In the genomic region with DNA sequence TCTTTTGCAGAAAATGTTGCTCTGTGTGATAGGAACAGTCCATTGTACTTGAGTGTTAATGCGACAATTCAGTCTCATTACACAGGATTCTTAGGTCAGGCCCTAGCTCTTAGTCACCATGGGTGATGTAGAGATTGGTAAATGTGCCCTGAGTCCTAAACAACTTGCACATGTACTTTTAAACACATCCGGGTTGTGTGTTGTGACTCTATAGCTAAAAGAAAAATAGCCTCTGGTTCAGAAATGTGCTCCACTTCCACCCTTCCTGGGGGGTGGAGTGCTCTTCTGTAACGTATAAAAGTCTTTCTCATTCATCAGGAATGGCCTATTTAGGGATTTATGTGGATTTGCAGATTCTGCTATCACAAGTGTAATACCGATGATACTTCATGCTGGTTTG, we compare ENCODE assay signal across 28 cellular contexts. TPM values are rescaled to one million over a fixed set of nuclear protein-coding genes. Genes with fewer than 3 reads are reported as not detected.
DNase-seq lines count a peak whose midpoint lies in the region; ATAC-seq, FAIRE-seq and TF ChIP-seq lines count a peak whose summit lies in the region.
"Had no signal": no experiment of that assay in that cellular context is flagged by ENCODE, and none has a peak within 500 bp of the region (broad histone marks: within the 10 kb centered on the region; RNA-seq: fewer than 3 reads in every experiment).

No MANE protein-coding gene starts in this region.

- H3K79me2 ChIP-seq in SK-N-SH (ENCODE audit: insufficient read depth), result no peaks in the 10 kb centered on the region

- no peaks in the 10 kb centered on the region for H3F3A ChIP-seq in SK-N-SH (replicated peaks; ENCODE audit: insufficient read depth)

- TF ChIP-seq RAD21 in SK-N-SH (IDR thresholded peaks at IDR 0.05; ENCODE audit: low read length), result no peak

- H3K4me3 ChIP-seq in AG04450 (ENCODE audit: low read depth, low read length) (no peak overlapping the region), HFF-Myc (replicated peaks; ENCODE audit: low read depth, low read length) (no peak overlapping the region), bronchial epithelial cell (ENCODE audit: low read depth, low read length) (no peak overlapping the region), SK-N-SH (ENCODE audit: low read depth in 2 of 2, low read length in 1 of 2) (no peak overlapping the region)
- H3K4me3 ChIP-seq: adrenal gland, lung, right atrium auricular region, SJCRH30 had no signal

- peaks cover 0 to 6% of the 10 kb centered on the region in 2 experiments; a peak in 1 of 4 replicates for H3K4me1 ChIP-seq in SK-N-SH (ENCODE audit: control insufficient read depth in 1 of 2, insufficient read depth in 2 of 2, low read depth in 1 of 2, low read length in 1 of 2)
- H3K4me1 ChIP-seq: foreskin keratinocyte, SJCRH30 had no signal

- TF ChIP-seq CTCF in AG04450 (IDR thresholded peaks at IDR 0.05; ENCODE audit: low read depth, low read length) (no peak), HFF-Myc (IDR thresholded peaks at IDR 0.05; ENCODE audit: low read depth, low read length, missing control alignments) (no peak), bronchial epithelial cell (IDR thresholded peaks at IDR 0.05; ENCODE audit: insufficient read depth, low read length, severe bottlenecking) (no peak), GM13977 (IDR thresholded peaks at IDR 0.05; ENCODE audit: extremely low read depth, insufficient read depth, missing control alignments) (no peak), SK-N-SH (IDR thresholded peaks at IDR 0.05) (no peak)

- CTCF ChIA-PET in AG04450 (lab: Charles Lee), result no interaction called here
- CTCF ChIA-PET in SK-N-SH (lab: Yijun Ruan, JAX), result interaction anchor here (0.5 to 1.2 kb wide), 2 partner anchors 63 to 135 kb away, joined by 3 read pairs; no protein-coding TSS in a partner anchor

- H2AFZ ChIP-seq in SK-N-SH (ENCODE audit: low read depth), result no peak overlapping the region

- no peaks in the 10 kb centered on the region; the same call in 1 of the 2 replicates for H4K20me1 ChIP-seq in SK-N-SH (ENCODE audit: insufficient read depth)

- H3K9me2 ChIP-seq in SK-N-SH, result no peaks in the 10 kb centered on the region

- H3K9me3 ChIP-seq in AG04450 (ENCODE audit: control insufficient read depth, insufficient read depth, low read length), result no peaks in the 10 kb centered on the region
- H3K9me3 ChIP-seq in SK-N-SH, result no peaks in the 10 kb centered on the region
- H3K9me3 ChIP-seq: adrenal gland, right atrium auricular region, SJCRH30 had no signal

- H3K36me3 ChIP-seq in bronchial epithelial cell (ENCODE audit: control insufficient read depth, insufficient read depth, low read length), result no peaks in the 10 kb centered on the region
- H3K36me3 ChIP-seq in SK-N-SH (replicated peaks in 1 of 2; ENCODE audit: control insufficient read depth in 1 of 2, insufficient read depth in 2 of 2, low read length in 1 of 2), result no peaks in the 10 kb centered on the region
- H3K36me3 ChIP-seq: adrenal gland, right atrium auricular region had no signal

- peak; percentile 80 for FAIRE-seq in bronchial epithelial cell (lab: Jason Lieb, UNC)
- FAIRE-seq: urothelium cell line had no signal

- no peak for TF ChIP-seq EP300 in SK-N-SH (IDR thresholded peaks at IDR 0.05; ENCODE audit: borderline replicate concordance in 1 of 2, low read depth in 1 of 2, low read length in 1 of 2)

- H3K27ac ChIP-seq in AG04450 (ENCODE audit: low read depth, low read length) (peak overlapping the region; percentile 47), SK-N-SH (ENCODE audit: low read depth in 2 of 2, low read length in 1 of 2) (no peak overlapping the region)
- H3K27ac ChIP-seq: foreskin keratinocyte, right atrium auricular region, SJCRH30, WERI-Rb-1 had no signal

- H3K27ac Mint-ChIP-seq in effector memory CD8-positive, alpha-beta T cell, result no peak overlapping the region

- in situ Hi-C loops in GM13977 (cut with MboI; ENCODE audit: low pct_unique_long_range_greater_than_20kb, low sequenced_read_pairs, unreplicated experiment), result no loop called here

- ATAC-seq in effector memory CD8-positive, alpha-beta T cell (replicated peaks), result no peak
- ATAC-seq in GM18517 (IDR thresholded peaks at IDR 0.05; ENCODE audit: unreplicated experiment), result no peak
- ATAC-seq: foreskin keratinocyte, Panc1 had no signal

- H3K4me3 Mint-ChIP-seq in effector memory CD8-positive, alpha-beta T cell, result no peak overlapping the region
- H3K4me3 Mint-ChIP-seq: CD4-positive, alpha-beta memory T cell had no signal

- H3K27me3 ChIP-seq in AG04450 (ENCODE audit: control insufficient read depth, insufficient read depth, low read length) (no peaks in the 10 kb centered on the region), bronchial epithelial cell (ENCODE audit: control insufficient read depth, insufficient read depth, low read length) (peaks cover 3% of the 10 kb centered on the region), SK-N-SH (ENCODE audit: insufficient read depth) (no peaks in the 10 kb centered on the region)
- H3K27me3 ChIP-seq: adrenal gland, right atrium auricular region, SJCRH30 had no signal

- H3K9me3 Mint-ChIP-seq in effector memory CD8-positive, alpha-beta T cell, result no peaks in the 10 kb centered on the region
- H3K9me3 Mint-ChIP-seq: CD4-positive, alpha-beta memory T cell had no signal

- H3K36me3 Mint-ChIP-seq in effector memory CD8-positive, alpha-beta T cell (ENCODE audit: insufficient read depth), result no peaks in the 10 kb centered on the region
- H3K36me3 Mint-ChIP-seq: CD4-positive, alpha-beta memory T cell had no signal

- peaks cover 11 to 16% of the 10 kb centered on the region in 2 donors for H3K4me1 Mint-ChIP-seq in effector memory CD8-positive, alpha-beta T cell (ENCODE audit: low read depth in 2 of 2)

- DNase-seq in AG04450 (ENCODE audit: low read depth, low spot score) (no peak), HFF-Myc (ENCODE audit: extremely low read depth, low read depth) (peak; percentile 52), bronchial epithelial cell (ENCODE audit: low read depth) (no peak), hepatic stellate cell (ENCODE audit: low spot score) (peak; percentile 41), GM13977 (ENCODE audit: low spot score) (no peak), SK-N-SH (no peak)
- DNase-seq in effector memory CD8-positive, alpha-beta T cell, result no peak
- DNase-seq: activated CD4-positive, alpha-beta T cell treated with anti-CD3 and anti-CD28 coated beads, Interleukin-2, amount 50 U/mL, for 4 hours; activated effector memory CD4-positive, alpha-beta T cell treated with anti-CD3 and anti-CD28 coated beads, Interleukin-2, amount 50 U/mL, for 16 hours; adrenal gland; CD4-positive, alpha-beta memory T cell; cerebellar nuclear complex; DMS53; effector memory CD4-positive, alpha-beta T cell; foreskin keratinocyte; hypothalamus; islet precursor cell; NCI-H1105 treated with DMSO at 0.1 percent for 48 hours; NCI-H2081; NCI-H446; occipital lobe; SJCRH30; WERI-Rb-1 had no signal

- H3K9ac ChIP-seq in SK-N-SH, result no peak overlapping the region

- POLR2A ChIA-PET in AG04450 (lab: Yijun Ruan, JAX), result interaction anchor here (0.6 kb wide), 3 partner anchors 16 to 161 kb away, joined by 3 to 4 read pairs (median 3); no protein-coding TSS in a partner anchor
- POLR2A ChIA-PET in SK-N-SH (lab: Yijun Ruan, JAX), result no interaction called here

- WGBS in SK-N-SH (ENCODE audit: low lambda C conversion rate), result 59% methylated on average over 4 of the region's 4 CpGs

- no peak overlapping the region for H3K4me2 ChIP-seq in SK-N-SH

- peaks cover 5 to 12% of the 10 kb centered on the region in 2 donors for H3K27me3 Mint-ChIP-seq in effector memory CD8-positive, alpha-beta T cell

TF ChIP-seq in SK-N-SH, 30 proteins besides CTCF, POLR2A, EP300 and RAD21:
- TF ChIP-seq RXRA (IDR thresholded peaks at IDR 0.05; ENCODE audit: borderline replicate concordance, low read depth), result no peak
- TF ChIP-seq, protein P1, sequence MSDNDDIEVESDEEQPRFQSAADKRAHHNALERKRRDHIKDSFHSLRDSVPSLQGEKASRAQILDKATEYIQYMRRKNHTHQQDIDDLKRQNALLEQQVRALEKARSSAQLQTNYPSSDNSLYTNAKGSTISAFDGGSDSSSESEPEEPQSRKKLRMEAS (IDR thresholded peaks at IDR 0.05; ENCODE audit: low read depth), result no peak
- no peak for TF ChIP-seq FOSL2 (IDR thresholded peaks at IDR 0.05; ENCODE audit: borderline replicate concordance, low read depth)

RNA-seq across cellular contexts. Expression of gene SPATA13, which starts 5.2 kb away (rescaled TPM):
- polyA plus RNA-seq in AG04450 (2011; rRNA removed) (10.5 and 12.0 TPM in 2 replicates), SK-N-SH (2012; rRNA removed) (4.3 and 4.7 TPM in 2 replicates)
- polyA minus RNA-seq in AG04450 (2011; rRNA and poly(A)+ RNA removed), result 18.5 and 22.9 TPM in 2 replicates
- 2.1 and 3.2 TPM in 2 replicates for total RNA-seq in bronchial epithelial cell
- 2.5 and 2.8 TPM in 2 replicates for polyA plus RNA-seq in SK-N-SH (2012; cell fraction: cytosol; rRNA removed)
- 16.5 and 18.3 TPM in 2 replicates for polyA plus RNA-seq in SK-N-SH (2012; cell fraction: nucleus; rRNA removed)

Comparison
In these comparisons a context has a peak if more than half of its experiments do, and no peak if none do; other contexts are left out.
1. DNase-seq: peak in HFF-Myc (single experiment) and hepatic stellate cell (single experiment); none in AG04450 (single experiment), bronchial epithelial cell (single experiment), effector memory CD8-positive, alpha-beta T cell (0 of 3), GM13977 (single experiment) and SK-N-SH (single experiment).